ENCODE assay signal across 11 cellular contexts in the genomic region with DNA sequence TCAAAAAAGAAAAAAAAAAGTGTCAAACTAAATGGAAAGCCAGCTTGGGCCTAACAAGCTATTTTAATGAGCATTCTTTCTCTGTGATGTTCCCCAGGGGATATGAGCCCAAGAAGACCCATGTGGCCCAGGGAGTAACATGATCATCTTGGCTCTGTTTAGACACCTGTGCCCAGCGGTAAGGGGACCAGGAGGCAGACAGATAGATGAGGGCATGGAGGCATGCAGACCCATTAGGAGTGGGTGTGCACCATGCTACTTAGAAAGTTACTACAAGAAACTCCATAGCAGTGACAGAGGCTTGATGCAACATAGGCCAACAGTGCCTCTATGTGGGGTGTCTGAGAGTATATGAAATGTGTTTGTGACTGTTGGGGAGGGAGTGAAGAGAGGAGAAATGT. TPM values are rescaled to one million over a fixed set of nuclear protein-coding genes. Genes with fewer than 3 reads are reported as not detected.
DNase-seq lines count a peak whose midpoint lies in the region; ATAC-seq and TF ChIP-seq lines count a peak whose summit lies in the region.
"Had no signal": no experiment of that assay in that cellular context is flagged by ENCODE, and none has a peak within 500 bp of the region (broad histone marks: within the 10 kb centered on the region; RNA-seq: fewer than 3 reads in every experiment).

No MANE protein-coding gene starts in this region.

- no peak for DNase-seq in activated T-cell treated with anti-CD3 and anti-CD28 coated beads, Interleukin-2, amount 50 U/mL, for 24 hours
- DNase-seq in activated T-cell treated with anti-CD3 and anti-CD28 coated beads, Interleukin-2, amount 50 U/mL, for 48 hours, result no peak
- DNase-seq in KBM-7 (peak; percentile 12), astrocyte of the hippocampus (ENCODE audit: low read depth, low spot score) (peak; percentile 35), osteoblast (ENCODE audit: insufficient read length, low spot score, missing footprints) (peak; percentile 59), NCI-H1048 (lab: John Stamatoyannopoulos, UW) (no peak), psoas muscle (no peak)
- DNase-seq: CD8-positive, alpha-beta T cell; Right ventricle myocardium superior had no signal

- no peak for ATAC-seq in HG03469 (IDR thresholded peaks at IDR 0.05; ENCODE audit: unreplicated experiment)
- ATAC-seq in psoas muscle, result no peak
- ATAC-seq: CD8-positive, alpha-beta T cell had no signal

- no peaks in the 10 kb centered on the region for H3K9me3 ChIP-seq in osteoblast (ENCODE audit: low read depth, low read length)
- H3K9me3 ChIP-seq in psoas muscle, result no peaks in the 10 kb centered on the region
- H3K9me3 ChIP-seq: esophagus muscularis mucosa had no signal

- H3K79me2 ChIP-seq in osteoblast (ENCODE audit: insufficient read depth, low read length), result peaks cover 10% of the 10 kb centered on the region

- peak; percentile 23 for TF ChIP-seq CTCF in osteoblast (IDR thresholded peaks at IDR 0.05; ENCODE audit: extremely low read depth, low read depth, low read length)
- no peak for TF ChIP-seq CTCF in psoas muscle (IDR thresholded peaks at IDR 0.05)

- no peak overlapping the region for H3K4me2 ChIP-seq in osteoblast (ENCODE audit: insufficient read depth, low read length)

- H3K9me3 Mint-ChIP-seq in activated T-cell treated with anti-CD3 and anti-CD28 coated beads, Interleukin-2, amount 50 U/mL, for 24 hours, result no peaks in the 10 kb centered on the region
- H3K9me3 Mint-ChIP-seq: CD8-positive, alpha-beta T cell had no signal

- no peaks in the 10 kb centered on the region for H4K20me1 ChIP-seq in osteoblast (ENCODE audit: insufficient read depth, low read length)

- H3K27me3 ChIP-seq in osteoblast (ENCODE audit: insufficient read depth, low read length) (no peaks in the 10 kb centered on the region), psoas muscle (ENCODE audit: insufficient read depth in 3 of 3, low read length in 2 of 3) (no peaks in the 10 kb centered on the region)
- H3K27me3 ChIP-seq: esophagus muscularis mucosa had no signal

- no peaks in the 10 kb centered on the region for H3K27me3 Mint-ChIP-seq in activated T-cell treated with anti-CD3 and anti-CD28 coated beads, Interleukin-2, amount 50 U/mL, for 24 hours

- in situ Hi-C loops in KBM-7 (cut with MboI; ENCODE audit: low pct_unique_long_range_greater_than_20kb, low sequenced_read_pairs), result loop anchor here (25.0 kb wide), 1 partner anchor 104 kb away; the partner anchor contains the start of gene CDKN1B

- intact Hi-C loops in psoas muscle (cut with DNase I), result no loop called here

- H3K27ac Mint-ChIP-seq in activated T-cell treated with anti-CD3 and anti-CD28 coated beads, Interleukin-2, amount 50 U/mL, for 24 hours, result peak overlapping the region; percentile 19
- H3K27ac Mint-ChIP-seq: CD8-positive, alpha-beta T cell had no signal

- H3K4me3 Mint-ChIP-seq in activated T-cell treated with anti-CD3 and anti-CD28 coated beads, Interleukin-2, amount 50 U/mL, for 24 hours, result no peak overlapping the region
- H3K4me3 Mint-ChIP-seq: CD8-positive, alpha-beta T cell had no signal

- H3K4me1 ChIP-seq in osteoblast (ENCODE audit: insufficient read depth, low read length) (peaks cover 6% of the 10 kb centered on the region), psoas muscle (peaks cover 17% of the 10 kb centered on the region)

- WGBS in psoas muscle, 3 donors, result 35 to 54% (median 45%) methylated on average over 1 of the region's 1 CpG

- no peak overlapping the region for H2AFZ ChIP-seq in osteoblast (ENCODE audit: low read length)

- no peaks in the 10 kb centered on the region for H3K36me3 ChIP-seq in osteoblast (ENCODE audit: insufficient read depth, low read length)
- no peaks in the 10 kb centered on the region for H3K36me3 ChIP-seq in psoas muscle (ENCODE audit: insufficient read depth in 1 of 2, low read depth in 1 of 2)
- H3K36me3 ChIP-seq: esophagus muscularis mucosa had no signal

- H3K4me1 Mint-ChIP-seq in activated T-cell treated with anti-CD3 and anti-CD28 coated beads, Interleukin-2, amount 50 U/mL, for 24 hours (ENCODE audit: low read depth), result peaks cover 58% of the 10 kb centered on the region

- H3K4me3 ChIP-seq in osteoblast (ENCODE audit: insufficient read depth, low read length) (no peak overlapping the region), psoas muscle (no peak overlapping the region)
- H3K4me3 ChIP-seq: esophagus muscularis mucosa had no signal

- H3K27ac ChIP-seq in osteoblast (ENCODE audit: low read depth, low read length) (no peak overlapping the region), psoas muscle (no peak overlapping the region)
- H3K27ac ChIP-seq: esophagus muscularis mucosa had no signal

- H3K36me3 Mint-ChIP-seq in activated T-cell treated with anti-CD3 and anti-CD28 coated beads, Interleukin-2, amount 50 U/mL, for 24 hours (ENCODE audit: low read depth), result peaks cover 19% of the 10 kb centered on the region

RNA-seq across cellular contexts. Expression of gene CREBL2, which starts 3.1 kb away (rescaled TPM):
- total RNA-seq in osteoblast, result 47.0 and 54.5 TPM in 2 replicates
- total RNA-seq in psoas muscle, result 1 to 10 TPM; 6.1 to 9.2 (median 7.3) TPM
- polyA plus RNA-seq in psoas muscle, result 10 to 100 TPM in 1 of 3 donors, 1 to 10 TPM in 2; 4.0 to 16.4 (median 5.3) TPM

RNA-seq across cellular contexts. Expression of gene DUSP16, which starts 45.9 kb away (rescaled TPM):
- 5.1 and 5.3 TPM in 2 replicates for total RNA-seq in osteoblast
- 10 to 100 TPM; 14.2 to 23.8 (median 19.7) TPM for total RNA-seq in psoas muscle
- 1 to 10 TPM; 3.3 to 8.4 (median 4.5) TPM for polyA plus RNA-seq in psoas muscle

Comparison
In these comparisons a context has a peak if more than half of its experiments do, and no peak if none do; other contexts are left out.
1. DNase-seq: peak in KBM-7 (single experiment), astrocyte of the hippocampus (single experiment) and osteoblast (single experiment); none in activated T-cell treated with anti-CD3 and anti-CD28 coated beads, Interleukin-2, amount 50 U/mL, for 24 hours (single experiment), activated T-cell treated with anti-CD3 and anti-CD28 coated beads, Interleukin-2, amount 50 U/mL, for 48 hours (0 of 2), NCI-H1048 (single experiment) and psoas muscle (0 of 2).